15 cellular contexts compared by ENCODE assay signal in the genomic region with DNA sequence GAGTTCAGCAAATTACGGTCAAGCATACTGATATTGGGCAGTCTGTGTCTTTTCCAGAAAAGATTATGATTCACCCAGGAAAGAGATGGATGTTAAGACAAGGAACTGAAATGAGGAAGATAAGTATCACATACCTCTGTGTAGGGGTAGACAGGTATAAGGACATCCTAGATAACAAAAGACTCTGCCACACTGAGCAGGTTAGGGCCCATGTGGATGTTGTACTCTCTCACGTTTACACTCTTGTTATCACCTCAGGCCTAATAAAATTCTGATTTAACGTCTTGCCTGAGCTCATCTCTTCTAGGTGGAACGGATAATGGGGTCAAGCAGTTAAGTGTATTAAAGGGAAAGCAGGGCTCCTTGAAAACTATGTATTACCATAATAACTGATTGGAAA.
A peak's percentile ranks its signal among the peaks of the same experiment; 100 is the strongest.
DNase-seq lines count a peak whose midpoint lies in the region; ATAC-seq and TF ChIP-seq lines count a peak whose summit lies in the region.
"Had no signal": no experiment of that assay in that cellular context is flagged by ENCODE, and none has a peak within 500 bp of the region (broad histone marks: within the 10 kb centered on the region; RNA-seq: fewer than 3 reads in every experiment).

No MANE protein-coding gene starts in this region.

- H3F3A ChIP-seq in SU-DHL-6 (ENCODE audit: insufficient read depth), result no peaks in the 10 kb centered on the region

- no peak overlapping the region for H3K14ac ChIP-seq in trophoblast cell (ENCODE audit: low read length)

- no peak overlapping the region for H4K12ac ChIP-seq in trophoblast cell (ENCODE audit: low read depth, low read length)

- H3K4ac ChIP-seq in trophoblast cell (ENCODE audit: low read depth, low read length), result no peak overlapping the region

- H3K4me2 ChIP-seq in SU-DHL-6 (ENCODE audit: low read depth, low read length, poor library complexity, severe bottlenecking) (no peak overlapping the region), trophoblast cell (ENCODE audit: low read length) (no peak overlapping the region)
- H3K4me2 ChIP-seq: A549, BLaER1 had no signal

- no peak overlapping the region for H2BK120ac ChIP-seq in trophoblast cell (ENCODE audit: insufficient read depth, low read length, poor library complexity)

- TF ChIP-seq POLR2A in right lobe of liver (IDR thresholded peaks at IDR 0.05), result no peak

- H3K27ac ChIP-seq in SU-DHL-6 (ENCODE audit: low read depth, low read length), result no peak overlapping the region
- H3K27ac ChIP-seq in trophoblast cell (ENCODE audit: low read depth, low read length), result no peak overlapping the region
- H3K27ac ChIP-seq in right lobe of liver, result no peak overlapping the region
- H3K27ac ChIP-seq: 22Rv1, A549, BLaER1, HL-60 had no signal

- H3K36me3 ChIP-seq in SU-DHL-6 (ENCODE audit: low read length) (no peaks in the 10 kb centered on the region), trophoblast cell (ENCODE audit: control insufficient read depth in 1 of 2, insufficient read depth in 2 of 2, low read length in 2 of 2) (no peaks in the 10 kb centered on the region), right lobe of liver (no peaks in the 10 kb centered on the region)
- H3K36me3 ChIP-seq: BLaER1 had no signal

- H3K23ac ChIP-seq in trophoblast cell (ENCODE audit: low read length), result no peak overlapping the region

- no peaks in the 10 kb centered on the region; the same call in 1 of the 2 replicates for H3K9me3 ChIP-seq in SU-DHL-6 (ENCODE audit: insufficient read depth, low read length)
- H3K9me3 ChIP-seq in trophoblast cell (ENCODE audit: insufficient read depth, low read depth, low read length), result no peaks in the 10 kb centered on the region
- no peaks in the 10 kb centered on the region for H3K9me3 ChIP-seq in right lobe of liver
- H3K9me3 ChIP-seq: A549, BLaER1 had no signal

- TF ChIP-seq CTCF in GM12865 (IDR thresholded peaks at IDR 0.05; ENCODE audit: insufficient read depth, low read depth, low read length, missing control alignments) (no peak), SU-DHL-6 (IDR thresholded peaks at IDR 0.05; ENCODE audit: insufficient read depth, low read length, poor library complexity, severe bottlenecking) (no peak), right lobe of liver (IDR thresholded peaks at IDR 0.05) (no peak)

- H3K4me1 ChIP-seq in trophoblast cell (ENCODE audit: control insufficient read depth in 1 of 2, insufficient read depth in 2 of 2, low read length in 2 of 2), result peaks cover 0 to 2% of the 10 kb centered on the region in 2 experiments
- no peaks in the 10 kb centered on the region for H3K4me1 ChIP-seq in right lobe of liver
- H3K4me1 ChIP-seq: A549, BLaER1 had no signal

- peak overlapping the region; percentile 62 for H2AK5ac ChIP-seq in trophoblast cell (ENCODE audit: low read length)

- no peak overlapping the region for H3K18ac ChIP-seq in trophoblast cell (ENCODE audit: low read length)

- DNase-seq in NCI-H146 (lab: John Stamatoyannopoulos, UW) (peak; percentile 2), NCI-H146 treated with DMSO at 0.1 percent for 48 hours (lab: John Stamatoyannopoulos, UW; ENCODE audit: unreplicated experiment) (no peak), GM12865 (ENCODE audit: low read depth) (peak; percentile 1), trophoblast cell (peak in 1 of 2 donors; percentile 17), OCI-M1 (lab: John Stamatoyannopoulos, UW) (no peak), right lobe of liver (no peak)
- DNase-seq: CD4-positive, alpha-beta memory T cell; DMS79 treated with DMSO at 0.1 percent for 48 hours; GF-D8; HCEC 1CT had no signal

- no peak overlapping the region for H3K4me3 ChIP-seq in GM12865 (ENCODE audit: low read depth, low read length)
- H3K4me3 ChIP-seq in SU-DHL-6 (ENCODE audit: insufficient read depth, low read length, poor library complexity, severe bottlenecking), result no peak overlapping the region
- H3K4me3 ChIP-seq in trophoblast cell (ENCODE audit: low read depth, low read length), result no peak overlapping the region
- no peak overlapping the region for H3K4me3 ChIP-seq in right lobe of liver
- H3K4me3 ChIP-seq: A549, BLaER1 had no signal

- H2AFZ ChIP-seq in SU-DHL-6 (ENCODE audit: low read depth, low read length, severe bottlenecking), result peak overlapping the region; percentile 44
- H2AFZ ChIP-seq in trophoblast cell (ENCODE audit: insufficient read depth, low read length, poor library complexity), result no peak overlapping the region

- no peak overlapping the region for H4K8ac ChIP-seq in trophoblast cell (ENCODE audit: low read depth, low read length)

- intact Hi-C loops in right lobe of liver (cut with DNase I), result no loop called here

- H4K20me1 ChIP-seq in SU-DHL-6 (ENCODE audit: low read depth, low read length), result no peaks in the 10 kb centered on the region
- H4K20me1 ChIP-seq: BLaER1 had no signal

- no peak overlapping the region for H2BK12ac ChIP-seq in trophoblast cell (ENCODE audit: low read length)

- H3K27me3 ChIP-seq in SU-DHL-6 (ENCODE audit: low read length) (no peaks in the 10 kb centered on the region), trophoblast cell (ENCODE audit: insufficient read depth, low read length) (no peaks in the 10 kb centered on the region), right lobe of liver (no peaks in the 10 kb centered on the region)
- H3K27me3 ChIP-seq: BLaER1 had no signal

- WGBS in trophoblast cell (ENCODE audit: extremely low coverage, insufficient coverage, insufficient read length), result no CpG with 5 or more reads among the region's 4 CpGs
- 52% methylated on average over 4 of the region's 4 CpGs for WGBS in right lobe of liver (ENCODE audit: insufficient coverage, low coverage, low lambda C conversion rate, missing lambda C conversion rate)

- ATAC-seq in right lobe of liver, result no peak
- ATAC-seq: A549 had no signal

- H4K91ac ChIP-seq in trophoblast cell (ENCODE audit: low read depth, low read length), result no peak overlapping the region

- H3K9me2 ChIP-seq in SU-DHL-6 (replicated peaks; ENCODE audit: insufficient read depth, low read length), result no peaks in the 10 kb centered on the region

- H3K9ac ChIP-seq in SU-DHL-6 (ENCODE audit: low read length) (no peak overlapping the region), trophoblast cell (ENCODE audit: low read length) (no peak overlapping the region)
- H3K9ac ChIP-seq: BLaER1 had no signal

- H3K79me1 ChIP-seq in trophoblast cell (ENCODE audit: low read length), result peaks cover 2% of the 10 kb centered on the region

- H3K79me2 ChIP-seq in SU-DHL-6 (ENCODE audit: insufficient read depth, low read length), result no peaks in the 10 kb centered on the region
- H3K79me2 ChIP-seq in trophoblast cell (ENCODE audit: control insufficient read depth, insufficient read depth, low read length, poor library complexity), result no peaks in the 10 kb centered on the region

- H2BK5ac ChIP-seq in trophoblast cell (ENCODE audit: low read depth, low read length, poor library complexity), result no peak overlapping the region

Comparison
In these comparisons a context has a peak if more than half of its experiments do, and no peak if none do; other contexts are left out.
1. DNase-seq: peak in NCI-H146 (single experiment) and GM12865 (single experiment); none in NCI-H146 treated with DMSO at 0.1 percent for 48 hours (single experiment), OCI-M1 (single experiment) and right lobe of liver (0 of 3).